In the genomic region with DNA sequence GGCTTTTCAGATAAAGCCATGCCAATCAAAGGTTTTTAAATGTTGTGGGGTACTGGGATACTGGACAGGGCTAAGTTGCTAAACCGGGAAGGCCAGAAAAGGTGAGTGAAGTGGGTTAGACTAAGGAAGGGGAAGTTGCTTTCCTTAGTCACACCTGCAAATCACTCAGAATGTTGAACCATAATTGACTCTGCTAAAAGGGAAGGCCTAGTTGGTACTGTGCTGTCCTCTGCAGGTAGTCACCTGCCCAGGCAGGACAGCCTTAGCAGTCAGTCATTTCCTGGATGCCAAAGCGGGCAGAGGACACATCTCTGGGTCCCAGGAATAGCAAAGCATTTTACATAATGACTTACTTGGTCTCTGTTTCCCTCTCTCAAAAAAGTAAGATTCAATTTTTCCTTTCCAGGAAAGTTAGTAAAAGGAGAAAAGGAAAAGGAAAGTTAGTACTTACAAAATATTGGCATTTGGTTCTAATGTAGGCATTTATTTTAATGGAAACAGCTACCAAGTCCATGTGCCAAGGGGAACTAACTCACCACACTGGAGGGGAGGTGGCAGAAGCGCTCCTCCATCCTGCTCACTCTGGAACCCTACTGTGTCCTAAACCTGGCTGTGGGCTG, we compare ENCODE assay signal across 12 cellular contexts.
DNase-seq lines count a peak whose midpoint lies in the region; ATAC-seq and TF ChIP-seq lines count a peak whose summit lies in the region.
"Had no signal": no experiment of that assay in that cellular context is flagged by ENCODE, and none has a peak within 500 bp of the region (broad histone marks: within the 10 kb centered on the region; RNA-seq: fewer than 3 reads in every experiment).

No MANE protein-coding gene starts in this region.

- no peaks in the 10 kb centered on the region for H3K27me3 ChIP-seq in foreskin keratinocyte
- H3K27me3 ChIP-seq: neural progenitor cell had no signal

- peaks cover 15% of the 10 kb centered on the region for H3K4me1 ChIP-seq in foreskin keratinocyte

- H3K27ac Mint-ChIP-seq in stimulated activated naive CD8-positive, alpha-beta T cell treated with anti-CD3 and anti-CD28 coated beads, Interleukin-15, amount 100 ng/mL, for 72 hours = no peak overlapping the region
- no peak overlapping the region for H3K27ac Mint-ChIP-seq in activated T-helper 2 cell treated with anti-CD3 and anti-CD28 coated beads, Interferon-gamma antibody, Interleukin-2, Interleukin-4, amounts not matched to agents 10 μg/mL and 5 μg/mL and 100 μg/mL, durations not matched to agents 14 hours and 24 hours and 36 hours
- H3K27ac Mint-ChIP-seq: neural progenitor cell had no signal

- no peaks in the 10 kb centered on the region for H3K27me3 Mint-ChIP-seq in stimulated activated naive CD8-positive, alpha-beta T cell treated with anti-CD3 and anti-CD28 coated beads, Interleukin-15, amount 100 ng/mL, for 72 hours
- H3K27me3 Mint-ChIP-seq in activated T-helper 2 cell treated with anti-CD3 and anti-CD28 coated beads, Interferon-gamma antibody, Interleukin-2, Interleukin-4, amounts not matched to agents 10 μg/mL and 5 μg/mL and 100 μg/mL, durations not matched to agents 14 hours and 24 hours and 36 hours (ENCODE audit: low read depth) = peaks cover 8% of the 10 kb centered on the region

- no peaks in the 10 kb centered on the region for H3K36me3 Mint-ChIP-seq in activated T-helper 2 cell treated with anti-CD3 and anti-CD28 coated beads, Interferon-gamma antibody, Interleukin-2, Interleukin-4, amounts not matched to agents 10 μg/mL and 5 μg/mL and 100 μg/mL, durations not matched to agents 14 hours and 24 hours and 36 hours (ENCODE audit: low read depth)

- intact Hi-C loops in activated T-helper 2 cell treated with anti-CD3 and anti-CD28 coated beads, Interferon-gamma antibody, Interleukin-2, Interleukin-4, amounts not matched to agents 10 μg/mL and 5 μg/mL and 100 μg/mL, durations not matched to agents 14 hours and 24 hours and 36 hours (cut with micrococcal nuclease) = no loop called here

- no peak overlapping the region for H3K4me3 Mint-ChIP-seq in stimulated activated naive CD8-positive, alpha-beta T cell treated with anti-CD3 and anti-CD28 coated beads, Interleukin-15, amount 100 ng/mL, for 72 hours
- H3K4me3 Mint-ChIP-seq in activated T-helper 2 cell treated with anti-CD3 and anti-CD28 coated beads, Interferon-gamma antibody, Interleukin-2, Interleukin-4, amounts not matched to agents 10 μg/mL and 5 μg/mL and 100 μg/mL, durations not matched to agents 14 hours and 24 hours and 36 hours (ENCODE audit: low read depth) = no peak overlapping the region
- H3K4me3 Mint-ChIP-seq: neural progenitor cell had no signal

- no peak overlapping the region for H3K27ac ChIP-seq in foreskin keratinocyte
- H3K27ac ChIP-seq: coronary artery, neural progenitor cell had no signal

- ATAC-seq in stimulated activated naive CD8-positive, alpha-beta T cell treated with anti-CD3 and anti-CD28 coated beads, Interleukin-15, amount 100 ng/mL, for 72 hours = peak; percentile 62
- no peak for ATAC-seq in stimulated activated naive CD8-positive, alpha-beta T cell treated with anti-CD3 and anti-CD28 coated beads, Interleukin-15, Interleukin-2, amounts not matched to agents 100 U/mL and 50 U/mL, for 24 hours
- ATAC-seq in foreskin keratinocyte = peak; percentile 99
- ATAC-seq in HG03025 (IDR thresholded peaks at IDR 0.05; ENCODE audit: low FRiP score, unreplicated experiment) = no peak

- peak; percentile 90 for TF ChIP-seq CTCF in foreskin keratinocyte (conservative IDR thresholded peaks at IDR 0.05)

- H3K4me1 Mint-ChIP-seq in stimulated activated naive CD8-positive, alpha-beta T cell treated with anti-CD3 and anti-CD28 coated beads, Interleukin-15, amount 100 ng/mL, for 72 hours = peaks cover 7% of the 10 kb centered on the region
- no peaks in the 10 kb centered on the region for H3K4me1 Mint-ChIP-seq in activated T-helper 2 cell treated with anti-CD3 and anti-CD28 coated beads, Interferon-gamma antibody, Interleukin-2, Interleukin-4, amounts not matched to agents 10 μg/mL and 5 μg/mL and 100 μg/mL, durations not matched to agents 14 hours and 24 hours and 36 hours (ENCODE audit: low read depth)

- no peak for DNase-seq in stimulated activated naive CD8-positive, alpha-beta T cell treated with anti-CD3 and anti-CD28 coated beads, Interleukin-15, amount 100 ng/mL, for 72 hours
- no peak for DNase-seq in stimulated activated naive CD8-positive, alpha-beta T cell treated with anti-CD3 and anti-CD28 coated beads, Interleukin-15, Interleukin-2, amounts not matched to agents 100 U/mL and 50 U/mL, for 24 hours
- peak; percentile 48 for DNase-seq in NCI-H69 (lab: John Stamatoyannopoulos, UW)
- DNase-seq in foreskin keratinocyte = peak; percentile 73 to 88
- DNase-seq in activated T-helper 2 cell treated with anti-CD3 and anti-CD28 coated beads, Interferon-gamma antibody, Interleukin-2, Interleukin-4, amounts not matched to agents 10 μg/mL and 5 μg/mL and 100 μg/mL, durations not matched to agents 14 hours and 24 hours and 36 hours (ENCODE audit: low spot score) = no peak
- no peak for DNase-seq in AG08396 (ENCODE audit: low spot score)
- no peak for DNase-seq in NCI-H1436 treated with DMSO at 0.1 percent for 48 hours (lab: John Stamatoyannopoulos, UW)
- DNase-seq: MV-4-11; stimulated activated CD4-positive, alpha-beta T cell treated with anti-CD3 and anti-CD28 coated beads, Interleukin-4, amount 100 ng/mL, for 1 hour had no signal

- H3K9me3 Mint-ChIP-seq in stimulated activated naive CD8-positive, alpha-beta T cell treated with anti-CD3 and anti-CD28 coated beads, Interleukin-15, amount 100 ng/mL, for 72 hours = no peaks in the 10 kb centered on the region
- no peaks in the 10 kb centered on the region for H3K9me3 Mint-ChIP-seq in activated T-helper 2 cell treated with anti-CD3 and anti-CD28 coated beads, Interferon-gamma antibody, Interleukin-2, Interleukin-4, amounts not matched to agents 10 μg/mL and 5 μg/mL and 100 μg/mL, durations not matched to agents 14 hours and 24 hours and 36 hours

Comparison
In these comparisons a context has a peak if more than half of its experiments do, and no peak if none do; other contexts are left out.
1. ATAC-seq: peak in stimulated activated naive CD8-positive, alpha-beta T cell treated with anti-CD3 and anti-CD28 coated beads, Interleukin-15, amount 100 ng/mL, for 72 hours (single experiment) and foreskin keratinocyte (single experiment); none in stimulated activated naive CD8-positive, alpha-beta T cell treated with anti-CD3 and anti-CD28 coated beads, Interleukin-15, Interleukin-2, amounts not matched to agents 100 U/mL and 50 U/mL, for 24 hours (single experiment) and HG03025 (single experiment).
2. DNase-seq: peak in NCI-H69 (single experiment) and foreskin keratinocyte (2 of 2); none in stimulated activated naive CD8-positive, alpha-beta T cell treated with anti-CD3 and anti-CD28 coated beads, Interleukin-15, amount 100 ng/mL, for 72 hours (0 of 2), stimulated activated naive CD8-positive, alpha-beta T cell treated with anti-CD3 and anti-CD28 coated beads, Interleukin-15, Interleukin-2, amounts not matched to agents 100 U/mL and 50 U/mL, for 24 hours (single experiment), activated T-helper 2 cell treated with anti-CD3 and anti-CD28 coated beads, Interferon-gamma antibody, Interleukin-2, Interleukin-4, amounts not matched to agents 10 μg/mL and 5 μg/mL and 100 μg/mL, durations not matched to agents 14 hours and 24 hours and 36 hours (single experiment), AG08396 (single experiment) and NCI-H1436 treated with DMSO at 0.1 percent for 48 hours (single experiment).